ENCODE assay signal across 25 cellular contexts in the genomic region with DNA sequence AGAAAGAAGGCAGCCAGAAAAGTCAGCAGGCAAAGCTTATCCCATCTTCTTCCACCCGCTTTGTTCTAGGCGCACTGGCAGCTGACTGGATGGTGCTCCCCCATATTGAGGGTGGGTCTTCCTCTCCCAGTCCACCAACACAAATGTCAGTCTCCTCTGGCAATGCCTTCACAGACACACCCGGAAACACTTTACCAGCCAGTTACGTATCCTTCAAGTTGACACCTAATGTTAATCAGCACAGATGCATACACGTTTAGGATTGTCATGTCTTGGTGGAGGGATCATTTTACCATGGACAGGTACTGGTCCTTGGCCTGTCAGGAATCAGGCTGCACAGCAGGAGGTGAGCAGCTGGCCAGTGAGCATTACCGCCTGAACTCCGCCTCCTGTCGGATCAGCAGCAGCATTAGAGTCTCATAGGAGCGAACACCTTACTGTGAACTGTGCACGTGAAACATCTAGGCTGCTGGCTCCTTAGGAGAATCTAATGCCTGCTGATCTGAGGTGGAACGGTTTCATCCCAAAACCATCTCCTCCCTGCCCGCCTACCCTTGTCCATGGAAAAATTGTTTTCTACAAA. TPM values are rescaled to one million over a fixed set of nuclear protein-coding genes. Genes with fewer than 3 reads are reported as not detected.
"Had no signal": no experiment of that assay in that cellular context is flagged by ENCODE, and none has a peak within 500 bp of the region (broad histone marks: within the 10 kb centered on the region; RNA-seq: fewer than 3 reads in every experiment).

No MANE protein-coding gene starts in this region.

- DNase-seq: activated CD4-positive, alpha-beta T cell treated with anti-CD3 and anti-CD28 coated beads, Interleukin-2, amount 10 ng/mL, durations not matched to agents 7 days and 5 days; activated CD8-positive, alpha-beta T cell treated with anti-CD3 and anti-CD28 coated beads, Interleukin-2, amount 10 ng/mL, durations not matched to agents 7 days and 5 days; activated effector memory CD4-positive, alpha-beta T cell treated with Interleukin-2 at 50 U/mL for 16 hours; activated naive CD4-positive, alpha-beta T cell treated with anti-CD3 and anti-CD28 coated beads, Interleukin-2, amount 10 ng/mL, durations not matched to agents 7 days and 5 days; activated T-cell treated with anti-CD3 and anti-CD28 coated beads, Interleukin-2, amount 50 U/mL, for 24 hours; aorta; brain microvascular endothelial cell; central memory CD4-positive, alpha-beta T cell; colonic mucosa; erythroblast; foreskin melanocyte; glutamatergic neuron; hippocampal formation; islet precursor cell; stimulated activated CD4-positive, alpha-beta T cell treated with anti-CD3 and anti-CD28 coated beads, Interleukin-4, amount 100 ng/mL, for 24 hours; stomach; upper lobe of left lung had no signal

- H3K79me2 ChIP-seq: parathyroid adenoma had no signal

- H3K27ac ChIP-seq: brain microvascular endothelial cell, colonic mucosa, parathyroid adenoma, stomach, upper lobe of left lung had no signal

- H3K9ac ChIP-seq: parathyroid adenoma had no signal

- H3K4me2 ChIP-seq: smooth muscle cell had no signal

- H3K36me3 ChIP-seq: brain microvascular endothelial cell, colonic mucosa, upper lobe of left lung had no signal

- H3K27me3 ChIP-seq: brain microvascular endothelial cell, colonic mucosa, stomach, upper lobe of left lung had no signal

- ATAC-seq: activated CD4-positive, CD25-positive, alpha-beta regulatory T cell treated with anti-CD3 and anti-CD28 coated beads, Interleukin-2, amount 50 U/mL, for 24 hours; activated CD8-positive, alpha-beta T cell treated with anti-CD3 and anti-CD28 coated beads, Interleukin-2, amount 10 ng/mL, durations not matched to agents 7 days and 5 days; sciatic nerve; stimulated activated effector memory CD8-positive, alpha-beta T cell treated with anti-CD3 and anti-CD28 coated beads, Interleukin-12 subunit alpha, Interleukin-12 subunit beta, amount 100 ng/mL, for 72 hours had no signal

- H3K4me3 ChIP-seq: colonic mucosa, smooth muscle cell, stomach, upper lobe of left lung had no signal

- H3K4me1 ChIP-seq: colonic mucosa, parathyroid adenoma, stomach, upper lobe of left lung had no signal

- H3K9me3 ChIP-seq: colonic mucosa, stomach, upper lobe of left lung had no signal

- H2AFZ ChIP-seq: parathyroid adenoma had no signal

RNA-seq across cellular contexts. Expression of gene PYDC2, which starts 59.1 kb away (rescaled TPM):
- total RNA-seq: activated CD4-positive, alpha-beta T cell treated with anti-CD3 and anti-CD28 coated beads, Interleukin-2, amount 10 ng/mL, durations not matched to agents 7 days and 5 days; activated CD8-positive, alpha-beta T cell treated with anti-CD3 and anti-CD28 coated beads, Interleukin-2, amount 10 ng/mL, durations not matched to agents 7 days and 5 days; aorta; colonic mucosa; lung microvascular endothelial cell; mesothelial cell of epicardium; sciatic nerve; smooth muscle cell; stomach; temporal lobe; upper lobe of left lung had no signal
- polyA plus RNA-seq: aorta, smooth muscle cell, stomach had no signal
